ENCODE assay signal across 11 cellular contexts in the genomic region with DNA sequence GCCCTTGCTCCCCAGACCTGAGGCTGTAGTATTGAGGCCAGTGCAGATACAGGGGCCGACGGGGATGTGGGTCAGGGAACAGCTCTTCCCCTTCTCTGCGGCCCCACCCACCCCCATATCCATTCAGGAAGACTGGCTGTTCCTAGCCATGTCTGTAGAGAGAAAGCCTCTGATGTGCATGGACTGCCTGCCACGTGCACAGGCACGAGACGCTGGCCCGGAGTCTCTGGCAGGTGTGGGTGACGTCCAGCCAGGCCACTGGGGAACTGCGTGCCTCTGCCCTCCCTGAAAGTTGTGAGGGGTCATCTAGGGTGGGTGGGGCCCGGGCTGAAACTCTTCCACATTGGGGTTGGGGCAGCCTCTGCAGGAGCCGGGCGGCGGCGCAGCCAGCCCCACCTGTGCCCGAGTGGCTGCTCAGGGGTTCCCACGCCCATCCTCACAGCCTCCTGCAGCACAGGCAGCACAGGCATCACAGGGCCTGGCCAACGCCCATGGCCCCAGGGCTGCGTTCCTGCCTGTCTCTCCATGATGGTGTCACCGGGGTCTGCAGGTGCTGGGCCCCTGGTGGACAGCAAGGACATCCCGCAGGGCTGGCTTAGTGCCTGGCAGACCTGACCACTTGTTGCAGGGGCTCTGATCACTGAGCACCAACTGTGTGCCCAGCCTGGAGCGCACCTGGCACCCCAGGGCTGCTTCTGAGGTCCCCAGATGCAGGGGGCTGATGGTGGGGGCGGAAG. TPM values are rescaled to one million over a fixed set of nuclear protein-coding genes. Genes with fewer than 3 reads are reported as not detected.
DNase-seq lines count a peak whose midpoint lies in the region; ATAC-seq, FAIRE-seq and TF ChIP-seq lines count a peak whose summit lies in the region.
"Had no signal": no experiment of that assay in that cellular context is flagged by ENCODE, and none has a peak within 500 bp of the region (broad histone marks: within the 10 kb centered on the region; RNA-seq: fewer than 3 reads in every experiment).

No MANE protein-coding gene starts in this region.

- POLR2A ChIA-PET in RWPE1 (lab: Yijun Ruan, JAX; ENCODE audit: low non-redundant PET), result no interaction called here

- peak; percentile 39 for DNase-seq in COLO668 (lab: John Stamatoyannopoulos, UW; ENCODE audit: unreplicated experiment)
- DNase-seq in ELF-1 (ENCODE audit: low read depth, low spot score), result peak; percentile 66
- DNase-seq in RWPE1 (ENCODE audit: low spot score), result no peak
- no peak for DNase-seq in left lung
- DNase-seq in transverse colon, result no peak
- no peak for DNase-seq in suprapubic skin (ENCODE audit: low spot score in 2 of 2)
- DNase-seq in RCC 7860 (ENCODE audit: low spot score), result no peak

- H3K9me3 ChIP-seq in left lung (no peaks in the 10 kb centered on the region), transverse colon (no peaks in the 10 kb centered on the region), suprapubic skin (no peaks in the 10 kb centered on the region)
- H3K9me3 ChIP-seq: BE2C, thoracic aorta had no signal

- TF ChIP-seq EP300 in transverse colon (IDR thresholded peaks at IDR 0.05; ENCODE audit: low read depth) (no peak), suprapubic skin (IDR thresholded peaks at IDR 0.05) (no peak)

- H3K36me3 ChIP-seq in left lung, result peaks cover 0 to 7% of the 10 kb centered on the region in 2 donors
- H3K36me3 ChIP-seq in transverse colon, result no peaks in the 10 kb centered on the region
- peaks cover 4% of the 10 kb centered on the region for H3K36me3 ChIP-seq in suprapubic skin
- H3K36me3 ChIP-seq: BE2C, brain microvascular endothelial cell, thoracic aorta had no signal

- no peak for FAIRE-seq in RCC 7860 (lab: Jason Lieb, UNC)
- FAIRE-seq: small intestine had no signal

- ATAC-seq in left lung, result peak; percentile 14

- H3K4me1 ChIP-seq in left lung (peaks cover 0 to 8% of the 10 kb centered on the region in 2 donors), transverse colon (peaks cover 0 to 6% (median 0%) of the 10 kb centered on the region in 4 donors), suprapubic skin (peaks cover 14% of the 10 kb centered on the region)
- H3K4me1 ChIP-seq: BE2C had no signal

- CTCF ChIA-PET in RWPE1 (lab: Yijun Ruan, JAX), result interaction anchor here (0.5 to 2.1 kb wide), 23 partner anchors 9 to 435 kb away, joined by 3 to 15 read pairs (median 4); no protein-coding TSS in a partner anchor

- intact Hi-C loops in left lung (cut with DNase I) (no loop called here), transverse colon (cut with DNase I; ENCODE audit: low total_unique reads) (loop anchor here (5.0 kb wide), 1 partner anchor 40 kb away; no protein-coding TSS in a partner anchor)

- H3K27me3 ChIP-seq in left lung (peaks cover 0 to 50% of the 10 kb centered on the region in 2 donors), transverse colon (peaks cover 36% of the 10 kb centered on the region), suprapubic skin (peaks cover 49% of the 10 kb centered on the region)
- H3K27me3 ChIP-seq: brain microvascular endothelial cell had no signal

- no peak for TF ChIP-seq POLR2A in transverse colon (IDR thresholded peaks at IDR 0.05)
- no peak for TF ChIP-seq POLR2A in suprapubic skin (IDR thresholded peaks at IDR 0.05)

- TF ChIP-seq CTCF in RWPE1 (conservative IDR thresholded peaks at IDR 0.05; ENCODE audit: low read depth) (no peak), left lung (IDR thresholded peaks at IDR 0.05) (no peak), transverse colon (IDR thresholded peaks at IDR 0.05) (no peak), suprapubic skin (IDR thresholded peaks at IDR 0.05) (no peak)

- WGBS in transverse colon (ENCODE audit: low coverage in 1 of 2), 2 donors, result 30 to 60% methylated on average over 1 to 18 of the region's 22 CpGs
- WGBS in suprapubic skin, result no CpG with 5 or more reads among the region's 22 CpGs

- in situ Hi-C loops in transverse colon (cut with MboI; ENCODE audit: low pct_ligation_motif_present in 1 of 4, low pct_unique_long_range_greater_than_20kb in 1 of 4, low sequenced_read_pairs in 3 of 4), result no loop called here

- H3K4me3 ChIP-seq in left lung (no peak overlapping the region), transverse colon (no peak overlapping the region), suprapubic skin (no peak overlapping the region)
- H3K4me3 ChIP-seq: thoracic aorta had no signal

- H3K27ac ChIP-seq in RWPE1 (peak overlapping the region; percentile 41), left lung (no peak overlapping the region), transverse colon (no peak overlapping the region), suprapubic skin (no peak overlapping the region)
- H3K27ac ChIP-seq: brain microvascular endothelial cell, thoracic aorta had no signal

RNA-seq across cellular contexts. Expression of gene MICALL2, which starts 27.5 kb away (rescaled TPM):
- 10 to 100 TPM; 36.5 to 40.1 TPM for total RNA-seq in left lung
- total RNA-seq in transverse colon, result 100 to 1,000 TPM in 2 of 4 donors, 10 to 100 TPM in 2; 67.6 to 181 (median 97.0) TPM
- total RNA-seq in suprapubic skin, result 10 to 100 TPM; 15.7 to 23.5 (median 16.9) TPM

Comparison
In these comparisons a context has a peak if more than half of its experiments do, and no peak if none do; other contexts are left out.
1. DNase-seq: peak in COLO668 (single experiment) and ELF-1 (single experiment); none in RWPE1 (single experiment), left lung (0 of 2), transverse colon (single experiment), suprapubic skin (0 of 2) and RCC 7860 (single experiment).